31 cellular contexts compared by ENCODE assay signal in genomic region chr3:195448205-195448875, GRCh38.
"Had no signal": no experiment of that assay in that cellular context is flagged by ENCODE, and none has a peak within 500 bp of the region (broad histone marks: within the 10 kb centered on the region; RNA-seq: fewer than 3 reads in every experiment).

No MANE protein-coding gene starts in this region.

- H3K4me2 ChIP-seq: KMS-11 had no signal

- H3K36me3 ChIP-seq: Peyer's patch had no signal

- FAIRE-seq: bronchial epithelial cell had no signal

- H3K9me3 ChIP-seq: Peyer's patch had no signal

- H3K27ac ChIP-seq: KMS-11 had no signal

- H3K9ac ChIP-seq: KMS-11 had no signal

- H3K27me3 ChIP-seq: Peyer's patch had no signal

- ATAC-seq: activated CD4-positive, alpha-beta T cell treated with anti-CD3 and anti-CD28 coated beads for 36 hours; activated CD4-positive, CD25-positive, alpha-beta regulatory T cell treated with anti-CD3 and anti-CD28 coated beads, Interleukin-2, amount 50 U/mL, for 24 hours; activated CD8-positive, alpha-beta T cell treated with anti-CD3 and anti-CD28 coated beads, Interleukin-2, amount 10 ng/mL, durations not matched to agents 7 days and 5 days; PC-3 had no signal

- H3K4me3 ChIP-seq: Peyer's patch had no signal

- DNase-seq: activated CD4-positive, alpha-beta T cell treated with anti-CD3 and anti-CD28 coated beads for 36 hours; activated CD4-positive, alpha-beta T cell treated with anti-CD3 and anti-CD28 coated beads, Interleukin-2, amount 10 ng/mL, durations not matched to agents 7 days and 5 days; activated CD4-positive, alpha-beta T cell treated with anti-CD3 and anti-CD28 coated beads, Interleukin-2, amount 50 U/mL, for 48 hours; activated CD8-positive, alpha-beta T cell treated with anti-CD3 and anti-CD28 coated beads, Interleukin-2, amount 10 ng/mL, durations not matched to agents 7 days and 5 days; activated gamma-delta T cell; activated naive CD4-positive, alpha-beta T cell treated with Interleukin-2 at 50 U/mL for 16 hours; activated naive CD8-positive, alpha-beta T cell treated with anti-CD3 and anti-CD28 coated beads, Interleukin-2, amount 10 ng/mL, durations not matched to agents 7 days and 5 days; activated T-cell treated with anti-CD3 and anti-CD28 coated beads, Interleukin-2, amount 50 U/mL, for 24 hours; caudate nucleus; cerebellar nuclear complex; MM.1S; MV-4-11; NCI-H1092; NCI-H1436 treated with DMSO at 0.1 percent for 48 hours; NCI-H1694 treated with DMSO at 0.1 percent for 48 hours; NCI-H2029; NCI-H2171 treated with DMSO at 0.1 percent for 48 hours; NCI-H2227 treated with DMSO at 0.1 percent for 48 hours; NCI-H446; NCI-H510A treated with DMSO at 0.1 percent for 48 hours; NCI-H526 treated with DMSO at 0.1 percent for 48 hours; NCI-H774; PC-3; Peyer's patch; RPMI8226; SHP77 treated with DMSO at 0.1 percent for 48 hours; SW 1271; T1000 had no signal
